ENCODE assay signal across 21 cellular contexts in the genomic region with DNA sequence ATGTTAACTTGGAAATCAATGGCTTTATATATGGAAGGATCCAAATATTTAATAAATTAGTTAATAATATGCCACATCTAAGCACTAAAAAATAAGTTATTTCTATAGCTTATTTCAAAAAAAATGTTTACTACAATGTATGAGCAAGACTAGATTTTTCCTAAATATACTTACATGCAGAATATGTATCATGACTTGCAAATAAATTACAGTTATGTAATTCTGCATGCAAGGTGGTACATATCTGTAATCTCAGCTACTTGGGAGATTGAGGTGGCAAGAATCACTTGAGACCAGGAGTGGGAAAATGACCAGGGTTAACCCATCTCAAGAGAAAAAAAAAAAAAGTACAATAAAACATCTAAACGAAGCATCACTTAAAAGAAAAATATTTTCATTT. TPM values are rescaled to one million over a fixed set of nuclear protein-coding genes. Genes with fewer than 3 reads are reported as not detected.
A peak's percentile ranks its signal among the peaks of the same experiment; 100 is the strongest.
DNase-seq lines count a peak whose midpoint lies in the region; ATAC-seq, FAIRE-seq and TF ChIP-seq lines count a peak whose summit lies in the region.
"Had no signal": no experiment of that assay in that cellular context is flagged by ENCODE, and none has a peak within 500 bp of the region (broad histone marks: within the 10 kb centered on the region; RNA-seq: fewer than 3 reads in every experiment).

No MANE protein-coding gene starts in this region.

- no peaks in the 10 kb centered on the region for H3F3A ChIP-seq in Loucy (ENCODE audit: low read depth)

- H3K4me1 ChIP-seq in HepG2 (ENCODE audit: insufficient read depth, low read length) (peaks cover 83% of the 10 kb centered on the region), right lobe of liver (peaks cover 0 to 68% (median 17%) of the 10 kb centered on the region in 4 donors), Loucy (ENCODE audit: insufficient read depth, low read length, poor library complexity, severe bottlenecking) (peaks cover 41% of the 10 kb centered on the region), breast epithelium (peaks cover 0 to 5% of the 10 kb centered on the region in 2 donors)
- peaks cover 77% of the 10 kb centered on the region for H3K4me1 ChIP-seq in CD8-positive, alpha-beta T cell (ENCODE audit: insufficient read depth, low read length)
- peaks cover 49 to 59% of the 10 kb centered on the region in 2 donors for H3K4me1 ChIP-seq in naive thymus-derived CD4-positive, alpha-beta T cell (ENCODE audit: control insufficient read depth in 2 of 2, insufficient read depth in 2 of 2, low read length in 2 of 2)

- peak overlapping the region; percentile 2 for H3K4me3 Mint-ChIP-seq in CD8-positive, alpha-beta T cell
- H3K4me3 Mint-ChIP-seq in naive thymus-derived CD4-positive, alpha-beta T cell = peak overlapping the region in 6 of 10 donors; percentile 7 to 70 (median 39)

- ATAC-seq in HepG2 (no peak), right lobe of liver (no peak), HG03521 (IDR thresholded peaks at IDR 0.05; ENCODE audit: unreplicated experiment) (no peak), GM18519 (IDR thresholded peaks at IDR 0.05; ENCODE audit: low FRiP score, unreplicated experiment) (no peak)
- no peak for ATAC-seq in CD8-positive, alpha-beta T cell
- no peak for ATAC-seq in naive thymus-derived CD4-positive, alpha-beta T cell
- ATAC-seq: HCT116, PC-3, Right ventricle myocardium inferior, SK-N-SH treated with all-trans-retinoic acid at 6 μM for 48 hours had no signal

- FAIRE-seq in HepG2 (lab: Jason Lieb, UNC) = no peak

- peaks cover 12% of the 10 kb centered on the region for H3K36me3 Mint-ChIP-seq in CD8-positive, alpha-beta T cell
- H3K36me3 Mint-ChIP-seq in naive thymus-derived CD4-positive, alpha-beta T cell = peaks cover 0 to 7% (median 4%) of the 10 kb centered on the region in 5 donors

- H3K36me3 ChIP-seq in HepG2 (replicated peaks in 1 of 2; ENCODE audit: control insufficient read depth in 1 of 2, insufficient read depth in 2 of 2, low read length in 2 of 2) (peaks cover 2 to 3% of the 10 kb centered on the region in 2 experiments; a peak in 4 of 5 replicates), right lobe of liver (no peaks in the 10 kb centered on the region), Loucy (ENCODE audit: insufficient read depth, low read length) (peaks cover 3% of the 10 kb centered on the region; the same call in 1 of the 2 replicates), breast epithelium (no peaks in the 10 kb centered on the region)
- no peaks in the 10 kb centered on the region for H3K36me3 ChIP-seq in CD8-positive, alpha-beta T cell (ENCODE audit: insufficient read depth, low read length)
- H3K36me3 ChIP-seq in naive thymus-derived CD4-positive, alpha-beta T cell (ENCODE audit: control insufficient read depth in 2 of 3, insufficient read depth in 3 of 3, low read length in 3 of 3) = no peaks in the 10 kb centered on the region

- intact Hi-C loops in HepG2 (cut with micrococcal nuclease; ENCODE audit: unreplicated experiment) (no loop called here), right lobe of liver (cut with DNase I) (no loop called here), breast epithelium (cut with DNase I; ENCODE audit: low total_unique reads) (no loop called here)
- intact Hi-C loops in CD8-positive, alpha-beta T cell (cut with DNase I, micrococcal nuclease) = no loop called here
- intact Hi-C loops in naive thymus-derived CD4-positive, alpha-beta T cell (cut with micrococcal nuclease) = no loop called here

- POLR2A ChIA-PET in HepG2 (lab: Yijun Ruan, JAX) = no interaction called here
- POLR2A ChIA-PET in CD8-positive, alpha-beta T cell (lab: Charles Lee) = no interaction called here
- POLR2A ChIA-PET in naive thymus-derived CD4-positive, alpha-beta T cell (lab: Charles Lee) = interaction anchor here (0.7 kb wide), 2 partner anchors 12 to 25 kb away, joined by 3 to 4 read pairs; no protein-coding TSS in a partner anchor

- no peaks in the 10 kb centered on the region for H3K9me3 ChIP-seq in HepG2 (ENCODE audit: low read length)
- H3K9me3 ChIP-seq in right lobe of liver = no peaks in the 10 kb centered on the region
- H3K9me3 ChIP-seq in CD8-positive, alpha-beta T cell (ENCODE audit: low read length) = no peaks in the 10 kb centered on the region
- no peaks in the 10 kb centered on the region for H3K9me3 ChIP-seq in Loucy (ENCODE audit: insufficient read depth, low read depth, low read length)
- no peaks in the 10 kb centered on the region for H3K9me3 ChIP-seq in naive thymus-derived CD4-positive, alpha-beta T cell (ENCODE audit: control insufficient read depth in 2 of 3, low read length in 3 of 3)
- H3K9me3 ChIP-seq in breast epithelium = no peaks in the 10 kb centered on the region
- H3K9me3 ChIP-seq: SJCRH30 had no signal

- no TSS peak for BruUV-seq in HepG2 (replicated peaks; lab: Mats Ljungman, UMichigan)

- WGBS in HepG2 (ENCODE audit: low lambda C conversion rate) = 89% methylated on average over 1 of the region's 1 CpG
- 50% methylated on average over 1 of the region's 1 CpG for WGBS in right lobe of liver (ENCODE audit: insufficient coverage, low coverage, low lambda C conversion rate, missing lambda C conversion rate)

- peaks cover 100% of the 10 kb centered on the region for H3K79me2 ChIP-seq in HepG2 (ENCODE audit: insufficient read depth, low read length)
- H3K79me2 ChIP-seq in Loucy (ENCODE audit: insufficient read depth, low read length) = peaks cover 100% of the 10 kb centered on the region

- no peaks in the 10 kb centered on the region for H3K9me2 ChIP-seq in Loucy (replicated peaks; ENCODE audit: low read depth, low read length)

- peaks cover 88% of the 10 kb centered on the region for H3K4me1 Mint-ChIP-seq in CD8-positive, alpha-beta T cell (ENCODE audit: low read depth)
- peaks cover 50 to 100% (median 93%) of the 10 kb centered on the region in 7 donors for H3K4me1 Mint-ChIP-seq in naive thymus-derived CD4-positive, alpha-beta T cell

- H3K27me3 Mint-ChIP-seq in CD8-positive, alpha-beta T cell (ENCODE audit: low read depth) = no peaks in the 10 kb centered on the region
- H3K27me3 Mint-ChIP-seq in naive thymus-derived CD4-positive, alpha-beta T cell = no peaks in the 10 kb centered on the region

- no peak for TF ChIP-seq RAD21 in HepG2 (CRISPR knock-in tag; IDR thresholded peaks at IDR 0.05)

- H3K27ac Mint-ChIP-seq in CD8-positive, alpha-beta T cell = no peak overlapping the region
- H3K27ac Mint-ChIP-seq in naive thymus-derived CD4-positive, alpha-beta T cell = peak overlapping the region in 3 of 9 donors; percentile 13 to 70 (median 43)

- no peak for TF ChIP-seq EP300 in HepG2 (IDR thresholded peaks at IDR 0.05; ENCODE audit: low read depth in 2 of 2, low read length in 2 of 2)
- TF ChIP-seq EP300 in HepG2 (CRISPR knock-in tag; IDR thresholded peaks at IDR 0.05; ENCODE audit: borderline replicate concordance) = no peak

- H3K4me2 ChIP-seq in HepG2 (ENCODE audit: low read depth, low read length) (no peak overlapping the region), Loucy (ENCODE audit: low read depth, low read length, poor library complexity, severe bottlenecking) (peak overlapping the region; percentile 82)

- no peak overlapping the region for H3K9ac ChIP-seq in HepG2 (ENCODE audit: insufficient read depth, low read depth, low read length)
- no peak overlapping the region for H3K9ac ChIP-seq in Loucy (ENCODE audit: low read depth, low read length, poor library complexity, severe bottlenecking)

- in situ Hi-C loops in HepG2 (cut with HindIII; ENCODE audit: extremely low pct_ligation_motif_present, low pct_unique_long_range_greater_than_20kb) = no loop called here

- H3K27me3 ChIP-seq in HepG2 (ENCODE audit: control insufficient read depth in 1 of 2, insufficient read depth in 2 of 2, low read length in 2 of 2) = no peaks in the 10 kb centered on the region
- no peaks in the 10 kb centered on the region for H3K27me3 ChIP-seq in right lobe of liver
- no peaks in the 10 kb centered on the region for H3K27me3 ChIP-seq in CD8-positive, alpha-beta T cell (ENCODE audit: insufficient read depth, low read length)
- H3K27me3 ChIP-seq in Loucy (ENCODE audit: insufficient read depth, low read length, poor library complexity, severe bottlenecking) = no peaks in the 10 kb centered on the region
- H3K27me3 ChIP-seq in naive thymus-derived CD4-positive, alpha-beta T cell (ENCODE audit: control insufficient read depth in 2 of 2, insufficient read depth in 2 of 2, low read length in 2 of 2) = no peaks in the 10 kb centered on the region
- H3K27me3 ChIP-seq in breast epithelium = no peaks in the 10 kb centered on the region
- H3K27me3 ChIP-seq: SJCRH30 had no signal

- H3K27ac ChIP-seq in HepG2 (ENCODE audit: extremely low read length, insufficient read depth, low read length) (no peak overlapping the region), right lobe of liver (no peak overlapping the region), breast epithelium (no peak overlapping the region)
- H3K27ac ChIP-seq in CD8-positive, alpha-beta T cell (ENCODE audit: low read depth, low read length) = no peak overlapping the region
- no peak overlapping the region for H3K27ac ChIP-seq in naive thymus-derived CD4-positive, alpha-beta T cell (ENCODE audit: low read depth, low read length)
- H3K27ac ChIP-seq: C4-2B, SJCRH30 had no signal

- H4K20me1 ChIP-seq in HepG2 (ENCODE audit: insufficient read depth, low read length) (peaks cover 100% of the 10 kb centered on the region), Loucy (ENCODE audit: insufficient read depth, low read length, poor library complexity, severe bottlenecking) (peaks cover 98% of the 10 kb centered on the region)

- H3K4me3 ChIP-seq in HepG2 (replicated peaks in 1 of 3; ENCODE audit: insufficient read depth in 1 of 3, low read depth in 2 of 3, low read length in 3 of 3) (no peak overlapping the region), right lobe of liver (no peak overlapping the region), Loucy (ENCODE audit: low read length, poor library complexity, severe bottlenecking) (peak overlapping the region; percentile 15), breast epithelium (no peak overlapping the region)
- no peak overlapping the region for H3K4me3 ChIP-seq in CD8-positive, alpha-beta T cell (ENCODE audit: low read depth, low read length)
- no peak overlapping the region for H3K4me3 ChIP-seq in naive thymus-derived CD4-positive, alpha-beta T cell (ENCODE audit: low read length)
- H3K4me3 ChIP-seq: SJCRH30 had no signal

- CTCF ChIA-PET in HepG2 (lab: Yijun Ruan, JAX; ENCODE audit: low intra/inter-chr PET ratio, low total read pairs) = no interaction called here
- CTCF ChIA-PET in CD8-positive, alpha-beta T cell (lab: Charles Lee) = no interaction called here
- CTCF ChIA-PET in naive thymus-derived CD4-positive, alpha-beta T cell (lab: Charles Lee) = interaction anchor here (1.2 kb wide), 1 partner anchor 13 kb away, joined by 3 read pairs; no protein-coding TSS in a partner anchor

- H2AFZ ChIP-seq in HepG2 (ENCODE audit: low read length) = no peak overlapping the region
- H2AFZ ChIP-seq in Loucy (ENCODE audit: low read length) = no peak overlapping the region

- no peak for TF ChIP-seq CTCF in HepG2 (CRISPR knock-in tag; IDR thresholded peaks at IDR 0.05)
- TF ChIP-seq CTCF in right lobe of liver (IDR thresholded peaks at IDR 0.05) = no peak
- TF ChIP-seq CTCF in CD8-positive, alpha-beta T cell (IDR thresholded peaks at IDR 0.05) = no peak
- TF ChIP-seq CTCF in Loucy (conservative IDR thresholded peaks at IDR 0.05; ENCODE audit: low read length) = no peak
- TF ChIP-seq CTCF in breast epithelium (IDR thresholded peaks at IDR 0.05) = no peak

- TF ChIP-seq POLR2A in HepG2 (IDR thresholded peaks at IDR 0.05; ENCODE audit: insufficient read depth in 1 of 2, low read depth in 2 of 2, low read length in 2 of 2) (no peak), right lobe of liver (IDR thresholded peaks at IDR 0.05) (no peak), breast epithelium (IDR thresholded peaks at IDR 0.05) (no peak)

- no peaks in the 10 kb centered on the region for H3K9me3 Mint-ChIP-seq in CD8-positive, alpha-beta T cell
- H3K9me3 Mint-ChIP-seq in naive thymus-derived CD4-positive, alpha-beta T cell = no peaks in the 10 kb centered on the region

- DNase-seq in HepG2 (ENCODE audit: low spot score) (no peak), right lobe of liver (no peak), breast epithelium (ENCODE audit: low spot score in 2 of 2) (no peak)
- DNase-seq in CD8-positive, alpha-beta T cell = no peak
- no peak for DNase-seq in naive thymus-derived CD4-positive, alpha-beta T cell
- DNase-seq: KBM-7; MM.1S; NCI-H2029; NCI-H446; NCI-H526; NCI-H82; NK-92 treated with Interleukin-12 subunit alpha and Interleukin-12 subunit beta, amount 100 ng/mL, for 24 hours; PC-3; SJCRH30 had no signal

RNA-seq across cellular contexts. Expression of a gene that starts 11.6 kb away (rescaled TPM):
- total RNA-seq in HepG2 (2016; rRNA removed; fragmentation: Illumina TruSeq; extraction: Trizol) = 69.6 and 94.7 TPM in 2 replicates
- 268 and 314 TPM in 2 replicates for total RNA-seq in HepG2 (2016; cell fraction: cytosol; rRNA removed; fragmentation: Illumina TruSeq; extraction: Trizol; ENCODE audit: low read depth)
- total RNA-seq in HepG2 (2016; cell fraction: insoluble cytoplasmic fraction; rRNA removed; fragmentation: Illumina TruSeq; extraction: Trizol) = 66.2 and 87.3 TPM in 2 replicates
- 195 and 235 TPM in 2 replicates for total RNA-seq in HepG2 (2016; cell fraction: membrane; rRNA removed; fragmentation: Illumina TruSeq; extraction: Trizol)
- total RNA-seq in HepG2 (2016; cell fraction: nucleus; rRNA removed; fragmentation: Illumina TruSeq; extraction: Trizol) = 86.0 and 93.6 TPM in 2 replicates
- 61.8 and 69.8 TPM in 2 replicates for polyA plus RNA-seq in HepG2 (2011; rRNA removed)
- polyA plus RNA-seq in HepG2 (2011; cell fraction: cytosol; rRNA removed) = 41.5 and 48.4 TPM in 2 replicates
- 37.5 and 39.9 TPM in 2 replicates for polyA plus RNA-seq in HepG2 (2011; cell fraction: nucleus; rRNA removed)
- 57.8 and 68.4 TPM in 2 replicates for polyA plus RNA-seq in HepG2 (2012)
- polyA plus RNA-seq in HepG2 (2016; cell fraction: cytosol; fragmentation: Illumina TruSeq; extraction: Trizol; ENCODE audit: low read depth) = 1.7 and 2.0 TPM in 2 replicates
- 65.5 and 73.0 TPM in 2 replicates for polyA plus RNA-seq in HepG2 (2016; cell fraction: insoluble cytoplasmic fraction; fragmentation: Illumina TruSeq; extraction: Trizol; ENCODE audit: low read depth)
- 11.7 and 13.1 TPM in 2 replicates for polyA plus RNA-seq in HepG2 (2016; cell fraction: membrane; fragmentation: Illumina TruSeq; extraction: Trizol; ENCODE audit: low read depth)
- polyA plus RNA-seq in HepG2 (2016; cell fraction: nucleus; fragmentation: Illumina TruSeq; extraction: Trizol; ENCODE audit: insufficient read depth, low read depth) = 65.5 and 68.7 TPM in 2 replicates
- 209 and 286 TPM in 2 replicates for polyA minus RNA-seq in HepG2 (2011; rRNA and poly(A)+ RNA removed; ENCODE audit: low replicate concordance)
- polyA minus RNA-seq in HepG2 (2011; cell fraction: cytosol; rRNA and poly(A)+ RNA removed) = 125 and 141 TPM in 2 replicates
- 209 and 212 TPM in 2 replicates for polyA minus RNA-seq in HepG2 (2011; cell fraction: nucleus; rRNA and poly(A)+ RNA removed)
- total RNA-seq in right lobe of liver = 10 to 100 TPM; 31.3 to 62.2 (median 51.5) TPM
- total RNA-seq in CD8-positive, alpha-beta T cell = 10 to 100 TPM; 91.3 to 93.5 TPM
- 100 to 1,000 TPM; 105 to 178 (median 137) TPM for total RNA-seq in naive thymus-derived CD4-positive, alpha-beta T cell
- 10 to 100 TPM; 19.2 to 20.1 TPM for polyA plus RNA-seq in naive thymus-derived CD4-positive, alpha-beta T cell
- total RNA-seq in breast epithelium = 10 to 100 TPM; 69.3 to 94.0 (median 92.8) TPM
